Comparison of ENCODE assay signal across 10 cellular contexts in genomic region chr3:10195692-10196091, GRCh38. TPM values are rescaled to one million over a fixed set of nuclear protein-coding genes. Genes with fewer than 3 reads are reported as not detected.
DNase-seq lines count a peak whose midpoint lies in the region; ATAC-seq and TF ChIP-seq lines count a peak whose summit lies in the region.
"Had no signal": no experiment of that assay in that cellular context is flagged by ENCODE, and none has a peak within 500 bp of the region (broad histone marks: within the 10 kb centered on the region; RNA-seq: fewer than 3 reads in every experiment).

No MANE protein-coding gene starts in this region.

- no peaks in the 10 kb centered on the region for H3K27me3 Mint-ChIP-seq in activated CD8-positive, alpha-beta memory T cell treated with anti-CD3 and anti-CD28 coated beads, Interleukin-2, amount 10 ng/mL, durations not matched to agents 7 days and 5 days
- no peaks in the 10 kb centered on the region for H3K27me3 Mint-ChIP-seq in activated CD8-positive, alpha-beta T cell treated with anti-CD3 and anti-CD28 coated beads for 36 hours

- no peaks in the 10 kb centered on the region for H3K9me3 Mint-ChIP-seq in activated CD8-positive, alpha-beta memory T cell treated with anti-CD3 and anti-CD28 coated beads, Interleukin-2, amount 10 ng/mL, durations not matched to agents 7 days and 5 days (ENCODE audit: low read depth)
- H3K9me3 Mint-ChIP-seq in activated CD8-positive, alpha-beta T cell treated with anti-CD3 and anti-CD28 coated beads for 36 hours, result no peaks in the 10 kb centered on the region

- 45% methylated on average over 4 of the region's 8 CpGs for WGBS in right lobe of liver (ENCODE audit: insufficient coverage, low coverage, low lambda C conversion rate, missing lambda C conversion rate)

- H3K36me3 ChIP-seq in right lobe of liver, result no peaks in the 10 kb centered on the region

- H3K4me3 Mint-ChIP-seq in activated CD8-positive, alpha-beta memory T cell treated with anti-CD3 and anti-CD28 coated beads, Interleukin-2, amount 10 ng/mL, durations not matched to agents 7 days and 5 days, result no peak overlapping the region
- no peak overlapping the region for H3K4me3 Mint-ChIP-seq in activated CD8-positive, alpha-beta T cell treated with anti-CD3 and anti-CD28 coated beads for 36 hours

- H3K27ac ChIP-seq in right lobe of liver (peak overlapping the region; percentile 40 to 81 (median 61)), temporal lobe (ENCODE audit: low read depth, low read length) (peak overlapping the region; percentile 96)

- DNase-seq in activated CD8-positive, alpha-beta memory T cell treated with anti-CD3 and anti-CD28 coated beads, Interleukin-2, amount 10 ng/mL, durations not matched to agents 7 days and 5 days, result no peak
- no peak for DNase-seq in activated CD8-positive, alpha-beta memory T cell treated with anti-CD3 and anti-CD28 coated beads, Interleukin-2, amount 50 U/mL, for 48 hours
- no peak for DNase-seq in activated CD8-positive, alpha-beta T cell treated with anti-CD3 and anti-CD28 coated beads for 36 hours
- DNase-seq in right lobe of liver (peak; percentile 70 to 85 (median 82)), KG1 (lab: John Stamatoyannopoulos, UW) (no peak), cortex of kidney (lab: John Stamatoyannopoulos, UW) (no peak), CD1c-positive myeloid dendritic cell (ENCODE audit: extremely low spot score) (no peak)
- DNase-seq: NCI-H526 treated with DMSO at 0.1 percent for 48 hours had no signal

- H3K4me3 ChIP-seq in right lobe of liver, result no peak overlapping the region
- H3K4me3 ChIP-seq: lung had no signal

- no peak for TF ChIP-seq CTCF in activated CD8-positive, alpha-beta T cell treated with anti-CD3 and anti-CD28 coated beads for 36 hours (IDR thresholded peaks at IDR 0.05)
- no peak for TF ChIP-seq CTCF in right lobe of liver (IDR thresholded peaks at IDR 0.05)

- CTCF ChIA-PET in activated CD8-positive, alpha-beta memory T cell treated with anti-CD3 and anti-CD28 coated beads, Interleukin-2, amount 10 ng/mL, durations not matched to agents 7 days and 5 days (lab: Charles Lee), result interaction anchor here (1.3 to 2.2 kb wide), 5 partner anchors 10 to 262 kb away, joined by 3 to 12 read pairs (median 4); partner anchors contain the start of genes CRELD1 and VHL
- CTCF ChIA-PET in activated CD8-positive, alpha-beta T cell treated with anti-CD3 and anti-CD28 coated beads for 36 hours (lab: Charles Lee), result no interaction called here

- TF ChIP-seq POLR2A in right lobe of liver (IDR thresholded peaks at IDR 0.05), result peak; percentile 46

- H3K9me3 ChIP-seq in right lobe of liver, result no peaks in the 10 kb centered on the region

- H3K4me1 ChIP-seq in right lobe of liver, result peaks cover 0 to 50% (median 24%) of the 10 kb centered on the region in 4 donors

- intact Hi-C loops in activated CD8-positive, alpha-beta T cell treated with anti-CD3 and anti-CD28 coated beads for 36 hours (cut with micrococcal nuclease), result no loop called here
- intact Hi-C loops in right lobe of liver (cut with DNase I), result no loop called here

- no peak for ATAC-seq in activated CD8-positive, alpha-beta memory T cell treated with anti-CD3 and anti-CD28 coated beads, Interleukin-2, amount 10 ng/mL, durations not matched to agents 7 days and 5 days
- no peak for ATAC-seq in activated CD8-positive, alpha-beta T cell treated with anti-CD3 and anti-CD28 coated beads for 36 hours
- peak; percentile 56 to 63 (median 60) for ATAC-seq in right lobe of liver

- peak overlapping the region; percentile 98 for H3K27ac Mint-ChIP-seq in activated CD8-positive, alpha-beta memory T cell treated with anti-CD3 and anti-CD28 coated beads, Interleukin-2, amount 10 ng/mL, durations not matched to agents 7 days and 5 days
- H3K27ac Mint-ChIP-seq in activated CD8-positive, alpha-beta T cell treated with anti-CD3 and anti-CD28 coated beads for 36 hours, result peak overlapping the region; percentile 98

- POLR2A ChIA-PET in activated CD8-positive, alpha-beta T cell treated with anti-CD3 and anti-CD28 coated beads for 36 hours (lab: Charles Lee), result interaction anchor here (1.1 to 2.3 kb wide), 3 partner anchors 10 to 20 kb away, joined by 3 to 10 read pairs (median 4); no protein-coding TSS in a partner anchor

- H3K4me1 Mint-ChIP-seq in activated CD8-positive, alpha-beta memory T cell treated with anti-CD3 and anti-CD28 coated beads, Interleukin-2, amount 10 ng/mL, durations not matched to agents 7 days and 5 days, result peaks cover 82% of the 10 kb centered on the region
- peaks cover 80% of the 10 kb centered on the region for H3K4me1 Mint-ChIP-seq in activated CD8-positive, alpha-beta T cell treated with anti-CD3 and anti-CD28 coated beads for 36 hours (ENCODE audit: low read depth)

- no peaks in the 10 kb centered on the region for H3K36me3 Mint-ChIP-seq in activated CD8-positive, alpha-beta memory T cell treated with anti-CD3 and anti-CD28 coated beads, Interleukin-2, amount 10 ng/mL, durations not matched to agents 7 days and 5 days
- H3K36me3 Mint-ChIP-seq in activated CD8-positive, alpha-beta T cell treated with anti-CD3 and anti-CD28 coated beads for 36 hours (ENCODE audit: low read depth), result no peaks in the 10 kb centered on the region

- H3K27me3 ChIP-seq in right lobe of liver, result no peaks in the 10 kb centered on the region

RNA-seq across cellular contexts. Expression of gene IRAK2, which starts 31.0 kb away (rescaled TPM):
- total RNA-seq in activated CD8-positive, alpha-beta memory T cell treated with anti-CD3 and anti-CD28 coated beads, Interleukin-2, amount 10 ng/mL, durations not matched to agents 7 days and 5 days, result 1 to 10 TPM; 3.0 to 9.1 TPM
- total RNA-seq in activated CD8-positive, alpha-beta T cell treated with anti-CD3 and anti-CD28 coated beads for 36 hours, result 1 to 10 TPM; 3.0 TPM
- total RNA-seq in right lobe of liver (10 to 100 TPM in 3 of 6 experiments, 1 to 10 TPM in 3; 4.2 to 16.0 (median 8.4) TPM), temporal lobe (3.4 TPM)

RNA-seq across cellular contexts. Expression of gene TATDN2, which starts 52.6 kb away (rescaled TPM):
- 10 to 100 TPM; 60.2 to 67.1 TPM for total RNA-seq in activated CD8-positive, alpha-beta memory T cell treated with anti-CD3 and anti-CD28 coated beads, Interleukin-2, amount 10 ng/mL, durations not matched to agents 7 days and 5 days
- total RNA-seq in activated CD8-positive, alpha-beta T cell treated with anti-CD3 and anti-CD28 coated beads for 36 hours, result 10 to 100 TPM; 37.1 to 38.5 TPM
- total RNA-seq in right lobe of liver (10 to 100 TPM in 3 of 6 experiments, 1 to 10 TPM in 3; 7.2 to 13.4 (median 10.1) TPM), temporal lobe (25.8 TPM)

RNA-seq across cellular contexts. Expression of gene VHL, which starts 54.1 kb away (rescaled TPM):
- total RNA-seq in activated CD8-positive, alpha-beta memory T cell treated with anti-CD3 and anti-CD28 coated beads, Interleukin-2, amount 10 ng/mL, durations not matched to agents 7 days and 5 days, result 10 to 100 TPM; 68.2 to 75.7 TPM
- 10 to 100 TPM; 43.6 to 46.9 TPM for total RNA-seq in activated CD8-positive, alpha-beta T cell treated with anti-CD3 and anti-CD28 coated beads for 36 hours
- total RNA-seq in right lobe of liver (10 to 100 TPM; 15.5 to 25.2 (median 19.9) TPM), temporal lobe (89.7 TPM)

Comparison
In these comparisons a context has a peak if more than half of its experiments do, and no peak if none do; other contexts are left out.
1. ATAC-seq: peak in right lobe of liver (4 of 4); none in activated CD8-positive, alpha-beta memory T cell treated with anti-CD3 and anti-CD28 coated beads, Interleukin-2, amount 10 ng/mL, durations not matched to agents 7 days and 5 days (single experiment) and activated CD8-positive, alpha-beta T cell treated with anti-CD3 and anti-CD28 coated beads for 36 hours (single experiment).
2. DNase-seq: peak in right lobe of liver (3 of 3); none in activated CD8-positive, alpha-beta memory T cell treated with anti-CD3 and anti-CD28 coated beads, Interleukin-2, amount 10 ng/mL, durations not matched to agents 7 days and 5 days (single experiment), activated CD8-positive, alpha-beta memory T cell treated with anti-CD3 and anti-CD28 coated beads, Interleukin-2, amount 50 U/mL, for 48 hours (single experiment), activated CD8-positive, alpha-beta T cell treated with anti-CD3 and anti-CD28 coated beads for 36 hours (single experiment), KG1 (single experiment), cortex of kidney (single experiment) and CD1c-positive myeloid dendritic cell (single experiment).